Comparison of ENCODE assay signal across 1 cellular context in genomic region chr10:1068362-1069361, GRCh38.
TF ChIP-seq lines count a peak whose summit lies in the region.

No MANE protein-coding gene starts in this region.

TF ChIP-seq in A549, 52 proteins besides CTCF, POLR2A, EP300 and RAD21 (continued from another document):
- no peak for TF ChIP-seq REST (IDR thresholded peaks at IDR 0.05)
- TF ChIP-seq RNF2 (IDR thresholded peaks at IDR 0.05; ENCODE audit: borderline replicate concordance, low read depth): no peak
- no peak for TF ChIP-seq RFX5 (IDR thresholded peaks at IDR 0.05)
- TF ChIP-seq MAFK (IDR thresholded peaks at IDR 0.05; ENCODE audit: partially characterized antibody): no peak
- TF ChIP-seq POLR2AphosphoS2 (conservative IDR thresholded peaks at IDR 0.05; ENCODE audit: low read length): no peak
- no peak for TF ChIP-seq PHF8 (IDR thresholded peaks at IDR 0.05; ENCODE audit: borderline replicate concordance, low read depth)
- TF ChIP-seq BHLHE40 (IDR thresholded peaks at IDR 0.05; ENCODE audit: low read depth, low read length): no peak
- no peak for TF ChIP-seq TFCP2L1 (CRISPR knock-in tag; IDR thresholded peaks at IDR 0.05)
- no peak for TF ChIP-seq ELK1 (IDR thresholded peaks at IDR 0.05; ENCODE audit: low read depth, low read length)
- TF ChIP-seq EHF (CRISPR knock-in tag; IDR thresholded peaks at IDR 0.05): no peak
TF ChIP-seq in A549: peak in this region for 0.
